Comparison of ENCODE assay signal across 1 cellular context in genomic region chr4:95044204-95044848, GRCh38.
TF ChIP-seq lines count a peak whose summit lies in the region.

No MANE protein-coding gene starts in this region.

TF ChIP-seq in H1, 55 proteins besides CTCF, POLR2A, EP300 and RAD21 (continued from another document):
- TF ChIP-seq POU5F1 (IDR thresholded peaks at IDR 0.05; ENCODE audit: low read depth, low read length), result no peak
- TF ChIP-seq TCF12 (IDR thresholded peaks at IDR 0.05; ENCODE audit: low read depth, low read length), result no peak
- TF ChIP-seq RFX5 (IDR thresholded peaks at IDR 0.05; ENCODE audit: borderline replicate concordance, low read depth, low read length), result no peak
- no peak for TF ChIP-seq NANOG (IDR thresholded peaks at IDR 0.05; ENCODE audit: insufficient read depth, low read depth, low read length, poor library complexity, severe bottlenecking)
- no peak for TF ChIP-seq CHD7 (IDR thresholded peaks at IDR 0.05; ENCODE audit: insufficient replicate concordance, low read length)
- no peak for TF ChIP-seq CBX8 (IDR thresholded peaks at IDR 0.05; ENCODE audit: borderline replicate concordance, low read depth, low read length)
- no peak for TF ChIP-seq EZH2 (IDR thresholded peaks at IDR 0.05; ENCODE audit: low read depth, low read length, severe bottlenecking)
- no peak for TF ChIP-seq ATF3 (IDR thresholded peaks at IDR 0.05; ENCODE audit: insufficient read depth, low read depth, low read length)
- no peak for TF ChIP-seq USF2 (IDR thresholded peaks at IDR 0.05; ENCODE audit: low read length)
- no peak for TF ChIP-seq KDM5A (IDR thresholded peaks at IDR 0.05; ENCODE audit: low read length)
- no peak for TF ChIP-seq BACH1 (IDR thresholded peaks at IDR 0.05; ENCODE audit: low read length)
- no peak for TF ChIP-seq SP1 (IDR thresholded peaks at IDR 0.05; ENCODE audit: low read depth, low read length)
- TF ChIP-seq TEAD4 (IDR thresholded peaks at IDR 0.05; ENCODE audit: low read depth, low read length), result no peak
- no peak for TF ChIP-seq EGR1 (IDR thresholded peaks at IDR 0.05; ENCODE audit: borderline replicate concordance, low read depth, low read length)
- no peak for TF ChIP-seq RBBP5 (IDR thresholded peaks at IDR 0.05; ENCODE audit: borderline replicate concordance, low read depth, low read length)
- TF ChIP-seq SIRT6 (IDR thresholded peaks at IDR 0.05; ENCODE audit: low read length), result no peak
- TF ChIP-seq ATF2 (IDR thresholded peaks at IDR 0.05; ENCODE audit: low read length), result no peak
